ENCODE assay signal across 8 cellular contexts in genomic region chr12:9415898-9416297, GRCh38.
DNase-seq lines count a peak whose midpoint lies in the region; ATAC-seq, FAIRE-seq and TF ChIP-seq lines count a peak whose summit lies in the region.
"Not testable (repeated sequence)": the region's sequence is repeated elsewhere in the genome, so short reads cannot be mapped to it uniquely, and the experiment has no call there.

No MANE protein-coding gene starts in this region.

- not testable (repeated sequence) for H3K4me2 ChIP-seq in DND-41 (ENCODE audit: insufficient read depth, low read length)

- H3K4me1 ChIP-seq in DND-41 (ENCODE audit: insufficient read depth, low read length); SJCRH30; upper lobe of right lung: not testable (repeated sequence)

- H3K9me3 ChIP-seq in DND-41 (ENCODE audit: insufficient read depth, low read length, severe bottlenecking); SJCRH30 (replicated peaks); upper lobe of right lung: not testable (repeated sequence)

- not testable (repeated sequence) for H4K20me1 ChIP-seq in DND-41 (ENCODE audit: insufficient read depth, low read length)

- not testable (repeated sequence) for TF ChIP-seq POLR2A in GM12892 (IDR thresholded peaks at IDR 0.05; ENCODE audit: low read depth, low read length)

- H3K79me2 ChIP-seq in DND-41 (ENCODE audit: insufficient read depth, low read length) = not testable (repeated sequence)

- not testable (repeated sequence) for H3K4me3 ChIP-seq in DND-41 (ENCODE audit: low read depth in 1 of 2, low read length in 2 of 2); SJCRH30; upper lobe of right lung

- H3K36me3 ChIP-seq in DND-41 (ENCODE audit: insufficient read depth, low read length) = peaks cover 16% of the 10 kb centered on the region; the same call in 1 of the 2 replicates
- H3K36me3 ChIP-seq in SJCRH30, upper lobe of right lung: not testable (repeated sequence)

- ATAC-seq in DND-41 (ENCODE audit: insufficient read depth, low read depth) = peak; percentile 15; the same call in 1 of the 3 replicates
- peak; percentile 14 for ATAC-seq in stimulated activated naive CD8-positive, alpha-beta T cell treated with anti-CD3 and anti-CD28 coated beads, Interleukin-15, Interleukin-2, amounts not matched to agents 100 U/mL and 50 U/mL, for 24 hours
- not testable (repeated sequence) for ATAC-seq in upper lobe of right lung

- H3K27ac ChIP-seq in DND-41 (ENCODE audit: low read length); SJCRH30; upper lobe of right lung: not testable (repeated sequence)

- FAIRE-seq in GM12892 (lab: Jason Lieb, UNC) = peak; percentile 91

- not testable (repeated sequence) for H3K27me3 ChIP-seq in DND-41 (ENCODE audit: insufficient read depth, low read length, poor library complexity); SJCRH30; upper lobe of right lung

- intact Hi-C loops in upper lobe of right lung (cut with DNase I) = not testable (repeated sequence)

- not testable (repeated sequence) for H2AFZ ChIP-seq in DND-41 (ENCODE audit: low read depth, low read length)

- not testable (repeated sequence) for H3K9ac ChIP-seq in DND-41 (ENCODE audit: low read depth, low read length)

- TF ChIP-seq CTCF in DND-41 (IDR thresholded peaks at IDR 0.05; ENCODE audit: borderline replicate concordance, extremely low read depth, low read length, poor library complexity, severe bottlenecking); upper lobe of right lung (IDR thresholded peaks at IDR 0.05): not testable (repeated sequence)

- DNase-seq in DND-41; GM12892 (ENCODE audit: insufficient read length); stimulated activated naive CD8-positive, alpha-beta T cell treated with anti-CD3 and anti-CD28 coated beads, Interleukin-15, Interleukin-2, amounts not matched to agents 100 U/mL and 50 U/mL, for 24 hours: not testable (repeated sequence)
- DNase-seq in SJCRH30 = peak; percentile 21 to 50
- peak; percentile 55 for DNase-seq in globus pallidus (ENCODE audit: low spot score)
- peak; percentile 33 for DNase-seq in medulla oblongata (ENCODE audit: extremely low spot score)
- DNase-seq in pons (ENCODE audit: low spot score) = peak; percentile 65
- peak; percentile 27 for DNase-seq in upper lobe of right lung
